Comparison of ENCODE assay signal across 1 cellular context in genomic region chr17:72569193-72569946, GRCh38.
TF ChIP-seq lines count a peak whose summit lies in the region.

No MANE protein-coding gene starts in this region.

TF ChIP-seq in GM23338, 12 proteins besides CTCF, POLR2A, EP300 and RAD21 (continued from another document):
- no peak for TF ChIP-seq REST (IDR thresholded peaks at IDR 0.05; ENCODE audit: unreplicated experiment)
